17 cellular contexts compared by ENCODE assay signal in the genomic region with DNA sequence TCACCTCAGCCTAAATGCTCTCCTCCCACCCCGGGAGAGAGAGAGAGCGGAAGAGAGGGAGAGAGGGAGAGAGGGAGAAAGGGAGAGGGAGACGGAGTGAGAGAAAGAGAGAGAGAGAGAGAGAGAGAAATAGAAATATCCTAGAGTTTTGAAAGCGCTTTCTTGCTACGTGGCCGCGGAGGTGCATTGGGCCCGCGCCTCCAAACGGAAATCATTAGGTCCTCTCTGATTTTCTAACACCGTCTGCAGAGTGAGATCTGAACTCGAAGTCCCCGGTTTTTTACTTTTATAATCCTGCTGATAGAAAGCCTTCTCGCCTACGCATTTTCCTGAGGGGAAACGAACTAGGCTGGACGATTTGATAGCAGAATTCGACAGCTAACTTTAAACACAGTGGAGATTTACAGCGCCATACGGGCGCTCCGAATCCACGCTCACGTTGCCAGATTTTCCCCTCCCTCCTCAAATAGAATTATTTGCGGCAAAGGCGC. TPM values are rescaled to one million over a fixed set of nuclear protein-coding genes. Genes with fewer than 3 reads are reported as not detected.
DNase-seq lines count a peak whose midpoint lies in the region; ATAC-seq and TF ChIP-seq lines count a peak whose summit lies in the region.
"Had no signal": no experiment of that assay in that cellular context is flagged by ENCODE, and none has a peak within 500 bp of the region (broad histone marks: within the 10 kb centered on the region; RNA-seq: fewer than 3 reads in every experiment).

No MANE protein-coding gene starts in this region.

- no peaks in the 10 kb centered on the region for H4K20me1 ChIP-seq in GM23248 (ENCODE audit: insufficient read depth)

- no peaks in the 10 kb centered on the region for H3K9me2 ChIP-seq in GM23248 (ENCODE audit: insufficient read depth)

- DNase-seq in T-helper 2 cell treated with Interferon-gamma antibody and Interleukin-4, amounts not matched to agents 5 μg/mL and 100 μg/mL, for 36 hours (ENCODE audit: low spot score): no peak
- no peak for DNase-seq in T-helper 2 cell
- DNase-seq in GM23248: peak; percentile 50
- DNase-seq in activated naive CD8-positive, alpha-beta T cell treated with anti-CD3 and anti-CD28 coated beads, Interleukin-2, amount 10 ng/mL, durations not matched to agents 7 days and 5 days: no peak
- DNase-seq in SIG-M5 (lab: John Stamatoyannopoulos, UW): no peak
- DNase-seq in NCI-H82 treated with DMSO at 0.1 percent for 48 hours (lab: John Stamatoyannopoulos, UW; ENCODE audit: unreplicated experiment): no peak
- no peak for DNase-seq in activated CD8-positive, alpha-beta memory T cell treated with anti-CD3 and anti-CD28 coated beads, Interleukin-2, amount 50 U/mL, for 48 hours
- DNase-seq: activated CD4-positive, CD25-positive, alpha-beta regulatory T cell; brain microvascular endothelial cell; foreskin keratinocyte; immature natural killer cell; MV-4-11; PC-3; psoas muscle had no signal

- H3K27ac ChIP-seq in GM23248: no peak overlapping the region
- no peak overlapping the region for H3K27ac ChIP-seq in neutrophil
- H3K27ac ChIP-seq: brain microvascular endothelial cell, foreskin keratinocyte, psoas muscle, suprapubic skin had no signal

- no peaks in the 10 kb centered on the region for H3K79me2 ChIP-seq in GM23248 (ENCODE audit: insufficient read depth)

- H3K9ac ChIP-seq in GM23248: no peak overlapping the region

- WGBS in GM23248 (ENCODE audit: low coverage in 1 of 2, low lambda C conversion rate in 2 of 2, missing lambda C conversion rate in 2 of 2), 2 experiments: 7 to 8% methylated on average over 25 to 26 of the region's 26 CpGs

- H3K4me3 ChIP-seq in GM23248 (no peak overlapping the region), neutrophil (ENCODE audit: low read depth in 1 of 2, low read length in 1 of 2) (peak overlapping the region; percentile 17 to 20)
- H3K4me3 ChIP-seq: psoas muscle, suprapubic skin had no signal

- no peak overlapping the region for H3K4me3 Mint-ChIP-seq in T-helper 2 cell treated with Interferon-gamma antibody and Interleukin-4, amounts not matched to agents 5 μg/mL and 100 μg/mL, for 36 hours
- H3K4me3 Mint-ChIP-seq in activated naive CD8-positive, alpha-beta T cell treated with anti-CD3 and anti-CD28 coated beads, Interleukin-2, amount 10 ng/mL, durations not matched to agents 7 days and 5 days: no peak overlapping the region

- H3K36me3 ChIP-seq in GM23248 (ENCODE audit: low read depth) (no peaks in the 10 kb centered on the region), neutrophil (no peaks in the 10 kb centered on the region)
- H3K36me3 ChIP-seq: brain microvascular endothelial cell, suprapubic skin had no signal

- H3K27me3 Mint-ChIP-seq in T-helper 2 cell treated with Interferon-gamma antibody and Interleukin-4, amounts not matched to agents 5 μg/mL and 100 μg/mL, for 36 hours (ENCODE audit: low read depth): peaks cover 88% of the 10 kb centered on the region
- H3K27me3 Mint-ChIP-seq in activated naive CD8-positive, alpha-beta T cell treated with anti-CD3 and anti-CD28 coated beads, Interleukin-2, amount 10 ng/mL, durations not matched to agents 7 days and 5 days: peaks cover 89% of the 10 kb centered on the region

- peaks cover 7% of the 10 kb centered on the region for H3K4me1 Mint-ChIP-seq in T-helper 2 cell treated with Interferon-gamma antibody and Interleukin-4, amounts not matched to agents 5 μg/mL and 100 μg/mL, for 36 hours (ENCODE audit: low read depth)
- peaks cover 6% of the 10 kb centered on the region for H3K4me1 Mint-ChIP-seq in activated naive CD8-positive, alpha-beta T cell treated with anti-CD3 and anti-CD28 coated beads, Interleukin-2, amount 10 ng/mL, durations not matched to agents 7 days and 5 days

- peak overlapping the region; percentile 15 for H3K4me2 ChIP-seq in GM23248 (ENCODE audit: unreplicated experiment)

- no peak for ATAC-seq in activated naive CD8-positive, alpha-beta T cell treated with anti-CD3 and anti-CD28 coated beads, Interleukin-2, amount 10 ng/mL, durations not matched to agents 7 days and 5 days (ENCODE audit: low read depth)
- ATAC-seq: foreskin keratinocyte, PC-3, psoas muscle had no signal

- H3K4me1 ChIP-seq in GM23248 (ENCODE audit: insufficient read depth) (no peaks in the 10 kb centered on the region), neutrophil (ENCODE audit: control insufficient read depth in 1 of 2, insufficient read depth in 1 of 2, low read depth in 1 of 2, low read length in 1 of 2) (peaks cover 70 to 72% of the 10 kb centered on the region in 2 experiments)
- H3K4me1 ChIP-seq: foreskin keratinocyte had no signal

- H3K9me3 ChIP-seq in GM23248 (ENCODE audit: low read depth): no peaks in the 10 kb centered on the region
- peaks cover 9% of the 10 kb centered on the region for H3K9me3 ChIP-seq in neutrophil
- H3K9me3 ChIP-seq: psoas muscle, suprapubic skin had no signal

- H3K36me3 Mint-ChIP-seq in T-helper 2 cell treated with Interferon-gamma antibody and Interleukin-4, amounts not matched to agents 5 μg/mL and 100 μg/mL, for 36 hours (ENCODE audit: low read depth): peaks cover 5% of the 10 kb centered on the region
- peaks cover 8% of the 10 kb centered on the region for H3K36me3 Mint-ChIP-seq in activated naive CD8-positive, alpha-beta T cell treated with anti-CD3 and anti-CD28 coated beads, Interleukin-2, amount 10 ng/mL, durations not matched to agents 7 days and 5 days

- peaks cover 69% of the 10 kb centered on the region for H3K27me3 ChIP-seq in GM23248 (replicated peaks; ENCODE audit: insufficient read depth)
- peaks cover 100% of the 10 kb centered on the region for H3K27me3 ChIP-seq in neutrophil

- H3F3A ChIP-seq in GM23248 (ENCODE audit: insufficient read depth): no peaks in the 10 kb centered on the region

- TF ChIP-seq CTCF in neutrophil (IDR thresholded peaks at IDR 0.05): no peak

- in situ Hi-C loops in GM23248 (cut with MboI): no loop called here

- no peaks in the 10 kb centered on the region for H3K9me3 Mint-ChIP-seq in T-helper 2 cell treated with Interferon-gamma antibody and Interleukin-4, amounts not matched to agents 5 μg/mL and 100 μg/mL, for 36 hours
- H3K9me3 Mint-ChIP-seq in activated naive CD8-positive, alpha-beta T cell treated with anti-CD3 and anti-CD28 coated beads, Interleukin-2, amount 10 ng/mL, durations not matched to agents 7 days and 5 days: peaks cover 3% of the 10 kb centered on the region

- POLR2A ChIA-PET in activated naive CD8-positive, alpha-beta T cell treated with anti-CD3 and anti-CD28 coated beads, Interleukin-2, amount 10 ng/mL, durations not matched to agents 7 days and 5 days (lab: Charles Lee): no interaction called here

- no peak overlapping the region for H2AFZ ChIP-seq in GM23248

- H3K27ac Mint-ChIP-seq in T-helper 2 cell treated with Interferon-gamma antibody and Interleukin-4, amounts not matched to agents 5 μg/mL and 100 μg/mL, for 36 hours: peak overlapping the region; percentile 74
- H3K27ac Mint-ChIP-seq in activated naive CD8-positive, alpha-beta T cell treated with anti-CD3 and anti-CD28 coated beads, Interleukin-2, amount 10 ng/mL, durations not matched to agents 7 days and 5 days: peak overlapping the region; percentile 34

RNA-seq across cellular contexts. Expression of a gene that starts 0.9 kb away (rescaled TPM):
- not detected in 2 replicates for total RNA-seq in GM23248 (2014; rRNA removed; shearing (Covaris generic))
- polyA plus RNA-seq in GM23248 (2016; fragmentation: Nextera tagmentation; extraction: Ambion mirVana): not detected in 2 replicates
- total RNA-seq in activated naive CD8-positive, alpha-beta T cell treated with anti-CD3 and anti-CD28 coated beads, Interleukin-2, amount 10 ng/mL, durations not matched to agents 7 days and 5 days: not detected
- total RNA-seq: foreskin keratinocyte, mesenteric fat pad, PC-3, psoas muscle, suprapubic skin had no signal
- polyA plus RNA-seq: foreskin keratinocyte, immature natural killer cell, psoas muscle had no signal

RNA-seq across cellular contexts. Expression of a gene that starts 7.8 kb away (rescaled TPM):
- 1.0 and 3.8 TPM in 2 replicates for total RNA-seq in GM23248 (2014; rRNA removed; shearing (Covaris generic))
- polyA plus RNA-seq in GM23248 (2016; fragmentation: Nextera tagmentation; extraction: Ambion mirVana): 1.9 and 2.4 TPM in 2 replicates
- total RNA-seq in activated naive CD8-positive, alpha-beta T cell treated with anti-CD3 and anti-CD28 coated beads, Interleukin-2, amount 10 ng/mL, durations not matched to agents 7 days and 5 days: not detected
- total RNA-seq: foreskin keratinocyte, psoas muscle had no signal
- polyA plus RNA-seq: foreskin keratinocyte, immature natural killer cell had no signal

RNA-seq across cellular contexts. Expression of a gene that starts 14.9 kb away (rescaled TPM):
- total RNA-seq in GM23248 (2014; rRNA removed; shearing (Covaris generic)): 0.22 TPM in 1 of 2 replicates, not detected in the other
- 0.14 and 0.19 TPM in 2 replicates for polyA plus RNA-seq in GM23248 (2016; fragmentation: Nextera tagmentation; extraction: Ambion mirVana)
- total RNA-seq in activated naive CD8-positive, alpha-beta T cell treated with anti-CD3 and anti-CD28 coated beads, Interleukin-2, amount 10 ng/mL, durations not matched to agents 7 days and 5 days: not detected
- total RNA-seq: foreskin keratinocyte, mesenteric fat pad, PC-3, psoas muscle, suprapubic skin had no signal
- polyA plus RNA-seq: foreskin keratinocyte, immature natural killer cell, psoas muscle had no signal

RNA-seq across cellular contexts. Expression of a gene that starts 22.4 kb away (rescaled TPM):
- total RNA-seq in GM23248 (2014; rRNA removed; shearing (Covaris generic)): 28.4 and 31.6 TPM in 2 replicates
- 27.7 and 30.0 TPM in 2 replicates for polyA plus RNA-seq in GM23248 (2016; fragmentation: Nextera tagmentation; extraction: Ambion mirVana)
- not detected for total RNA-seq in activated naive CD8-positive, alpha-beta T cell treated with anti-CD3 and anti-CD28 coated beads, Interleukin-2, amount 10 ng/mL, durations not matched to agents 7 days and 5 days
- total RNA-seq: foreskin keratinocyte, PC-3, psoas muscle, suprapubic skin had no signal
- polyA plus RNA-seq: foreskin keratinocyte, immature natural killer cell, psoas muscle had no signal

RNA-seq across cellular contexts. Expression of a gene that starts 31.9 kb away (rescaled TPM):
- 17.2 and 23.5 TPM in 2 replicates for total RNA-seq in GM23248 (2014; rRNA removed; shearing (Covaris generic))
- 10.9 and 16.0 TPM in 2 replicates for polyA plus RNA-seq in GM23248 (2016; fragmentation: Nextera tagmentation; extraction: Ambion mirVana)
- not detected for total RNA-seq in activated naive CD8-positive, alpha-beta T cell treated with anti-CD3 and anti-CD28 coated beads, Interleukin-2, amount 10 ng/mL, durations not matched to agents 7 days and 5 days
- total RNA-seq: foreskin keratinocyte, PC-3, psoas muscle had no signal
- polyA plus RNA-seq: foreskin keratinocyte, immature natural killer cell had no signal
